In genomic region chr10:90289037-90289436, GRCh38 we compare ENCODE assay signal across 14 cellular contexts.
DNase-seq lines count a peak whose midpoint lies in the region; ATAC-seq and TF ChIP-seq lines count a peak whose summit lies in the region.
"Had no signal": no experiment of that assay in that cellular context is flagged by ENCODE, and none has a peak within 500 bp of the region (broad histone marks: within the 10 kb centered on the region; RNA-seq: fewer than 3 reads in every experiment).

No MANE protein-coding gene starts in this region.

- peaks cover 21% of the 10 kb centered on the region for H3K4me1 Mint-ChIP-seq in endodermal cell
- H3K4me1 Mint-ChIP-seq: naive thymus-derived CD8-positive, alpha-beta T cell had no signal

- intact Hi-C loops in Right ventricle myocardium inferior (cut with DNase I), result no loop called here
- intact Hi-C loops in cardiac septum (cut with DNase I), result no loop called here
- intact Hi-C loops in PC-9 (cut with micrococcal nuclease; ENCODE audit: unreplicated experiment), result no loop called here

- no peak overlapping the region for H3K4me3 ChIP-seq in MM.1S (ENCODE audit: low read length)
- no peak overlapping the region for H3K4me3 ChIP-seq in fibroblast of lung (replicated peaks in 1 of 4; ENCODE audit: control extremely low read depth in 1 of 4, insufficient read depth in 1 of 4, low read depth in 3 of 4, low read length in 4 of 4)
- H3K4me3 ChIP-seq in PC-9, result no peak overlapping the region
- H3K4me3 ChIP-seq in endodermal cell (ENCODE audit: low read length), result no peak overlapping the region
- H3K4me3 ChIP-seq: adrenal gland, spleen had no signal

- no peak overlapping the region for H3K4me3 Mint-ChIP-seq in endodermal cell
- H3K4me3 Mint-ChIP-seq: HFFc6; naive thymus-derived CD8-positive, alpha-beta T cell had no signal

- ATAC-seq in Right ventricle myocardium inferior, result peak; percentile 50
- ATAC-seq: naive thymus-derived CD8-positive, alpha-beta T cell had no signal

- BruUV-seq in PC-9 (replicated peaks; lab: Mats Ljungman, UMichigan), result no TSS peak

- no peaks in the 10 kb centered on the region for H3K9me3 ChIP-seq in MM.1S (replicated peaks; ENCODE audit: insufficient read depth, low read length)
- H3K9me3 ChIP-seq in fibroblast of lung (ENCODE audit: control insufficient read depth, insufficient read depth, low read depth, low read length), result no peaks in the 10 kb centered on the region
- H3K9me3 ChIP-seq in PC-9 (ENCODE audit: insufficient read depth, low read depth), result no peaks in the 10 kb centered on the region
- no peaks in the 10 kb centered on the region for H3K9me3 ChIP-seq in endodermal cell (ENCODE audit: control insufficient read depth, low read length)
- H3K9me3 ChIP-seq: adrenal gland, spleen had no signal

- H3K36me3 Mint-ChIP-seq in endodermal cell (ENCODE audit: low read depth), result no peaks in the 10 kb centered on the region
- H3K36me3 Mint-ChIP-seq: naive thymus-derived CD8-positive, alpha-beta T cell had no signal

- no peaks in the 10 kb centered on the region for H3K9me2 ChIP-seq in MM.1S (replicated peaks; ENCODE audit: insufficient read depth, low read length)
- no peaks in the 10 kb centered on the region for H3K9me2 ChIP-seq in PC-9 (ENCODE audit: insufficient read depth)

- POLR2A ChIA-PET in PC-9 (lab: Charles Lee; ENCODE audit: unreplicated experiment), result no interaction called here

- no peak overlapping the region for H3K27ac Mint-ChIP-seq in endodermal cell
- H3K27ac Mint-ChIP-seq: HFFc6; naive thymus-derived CD8-positive, alpha-beta T cell had no signal

- H3K4me1 ChIP-seq in MM.1S (ENCODE audit: low read length), result 0 out of 2 replicates have a peak, but pooled peaks cover 11% of the 10 kb centered on the region
- peaks cover 5% of the 10 kb centered on the region for H3K4me1 ChIP-seq in fibroblast of lung (ENCODE audit: control insufficient read depth, extremely low read depth, insufficient read depth, low read length)
- H3K4me1 ChIP-seq in PC-9 (replicated peaks; ENCODE audit: insufficient read depth), result no peaks in the 10 kb centered on the region
- no peaks in the 10 kb centered on the region for H3K4me1 ChIP-seq in endodermal cell (ENCODE audit: control insufficient read depth, insufficient read depth, low read length)
- H3K4me1 ChIP-seq: adrenal gland, spleen had no signal

- H3K27me3 ChIP-seq in MM.1S (replicated peaks; ENCODE audit: insufficient read depth, low read length) (no peaks in the 10 kb centered on the region), fibroblast of lung (ENCODE audit: control insufficient read depth, insufficient read depth, low read length) (no peaks in the 10 kb centered on the region), PC-9 (ENCODE audit: insufficient read depth, low read depth) (no peaks in the 10 kb centered on the region), endodermal cell (ENCODE audit: control insufficient read depth, insufficient read depth, low read length, poor library complexity, severe bottlenecking) (no peaks in the 10 kb centered on the region)
- H3K27me3 ChIP-seq: spleen had no signal

- H3K27me3 Mint-ChIP-seq in endodermal cell (ENCODE audit: insufficient read depth), result no peaks in the 10 kb centered on the region

- DNase-seq in Right ventricle myocardium inferior (ENCODE audit: missing footprints) (no peak), cardiac septum (ENCODE audit: low spot score) (no peak), MM.1S (peak; percentile 14), fibroblast of lung (ENCODE audit: low read depth in 2 of 2) (peak; percentile 60 to 78), PC-9 (no peak), NCI-H526 treated with DMSO at 0.1 percent for 48 hours (lab: John Stamatoyannopoulos, UW) (no peak), endodermal cell (no peak), NCI-H510A (lab: John Stamatoyannopoulos, UW) (no peak)
- DNase-seq: naive thymus-derived CD8-positive, alpha-beta T cell; NCI-H1048; spleen had no signal

- no peak overlapping the region for H3K9ac ChIP-seq in MM.1S (ENCODE audit: low read length)
- H3K9ac ChIP-seq in fibroblast of lung (ENCODE audit: insufficient read depth, low read length), result no peak overlapping the region
- H3K9ac ChIP-seq in endodermal cell (ENCODE audit: extremely low read depth, low read length, poor library complexity, severe bottlenecking), result no peak overlapping the region

- H2AFZ ChIP-seq in MM.1S (ENCODE audit: low read length) (no peak overlapping the region), fibroblast of lung (ENCODE audit: low read length) (no peak overlapping the region), PC-9 (no peak overlapping the region)

- no peak for TF ChIP-seq CTCF in MM.1S (IDR thresholded peaks at IDR 0.05; ENCODE audit: low read length)
- no peak for TF ChIP-seq CTCF in fibroblast of lung (conservative IDR thresholded peaks at IDR 0.05 in 1 of 2, IDR thresholded peaks at IDR 0.05 in 1 of 2; ENCODE audit: low read depth in 1 of 2, low read length in 2 of 2)
- TF ChIP-seq CTCF in PC-9 (conservative IDR thresholded peaks at IDR 0.05), result no peak
- no peak for TF ChIP-seq CTCF in endodermal cell (conservative IDR thresholded peaks at IDR 0.05)

- H3K9me3 Mint-ChIP-seq in endodermal cell, result no peaks in the 10 kb centered on the region
- H3K9me3 Mint-ChIP-seq: HFFc6; naive thymus-derived CD8-positive, alpha-beta T cell had no signal

- H3F3A ChIP-seq in MM.1S (ENCODE audit: insufficient read depth, low read length) (no peaks in the 10 kb centered on the region), PC-9 (ENCODE audit: insufficient read depth, low read depth) (no peaks in the 10 kb centered on the region)

- H3K27ac ChIP-seq in MM.1S (ENCODE audit: low read length), result no peak overlapping the region
- H3K27ac ChIP-seq in fibroblast of lung (ENCODE audit: insufficient read depth, low read length), result no peak overlapping the region
- H3K27ac ChIP-seq in PC-9, result no peak overlapping the region
- H3K27ac ChIP-seq in endodermal cell (ENCODE audit: low read depth, low read length), result no peak overlapping the region
- H3K27ac ChIP-seq: HL-60, spleen had no signal

- H3K4me2 ChIP-seq in MM.1S (ENCODE audit: low read depth, low read length), result no peak overlapping the region
- no peak overlapping the region for H3K4me2 ChIP-seq in fibroblast of lung (ENCODE audit: extremely low read depth, insufficient read depth, low read length)
- H3K4me2 ChIP-seq in PC-9, result no peak overlapping the region

- H3K36me3 ChIP-seq in MM.1S (replicated peaks; ENCODE audit: insufficient read depth, low read length) (no peaks in the 10 kb centered on the region), fibroblast of lung (ENCODE audit: control insufficient read depth, insufficient read depth, low read length) (no peaks in the 10 kb centered on the region), PC-9 (ENCODE audit: low read depth) (no peaks in the 10 kb centered on the region), endodermal cell (ENCODE audit: control insufficient read depth, insufficient read depth, low read length) (no peaks in the 10 kb centered on the region)
- H3K36me3 ChIP-seq: adrenal gland, spleen had no signal

- 94 to 100% methylated on average over 1 of the region's 1 CpG for WGBS in endodermal cell (ENCODE audit: insufficient coverage in 1 of 2, insufficient read length in 1 of 2), 2 experiments

- H4K20me1 ChIP-seq in MM.1S (ENCODE audit: insufficient read depth, low read length), result no peaks in the 10 kb centered on the region
- H4K20me1 ChIP-seq in fibroblast of lung (ENCODE audit: control insufficient read depth, extremely low read depth, insufficient read depth, low read length), result no peaks in the 10 kb centered on the region
- H4K20me1 ChIP-seq in PC-9 (ENCODE audit: insufficient read depth), result no peaks in the 10 kb centered on the region

- CTCF ChIA-PET in PC-9 (lab: Charles Lee), result no interaction called here

- H3K79me2 ChIP-seq in MM.1S (ENCODE audit: low read length), result no peaks in the 10 kb centered on the region
- H3K79me2 ChIP-seq in fibroblast of lung (ENCODE audit: control insufficient read depth, insufficient read depth, low read length), result no peaks in the 10 kb centered on the region
- H3K79me2 ChIP-seq in PC-9 (ENCODE audit: low read depth), result no peaks in the 10 kb centered on the region

Comparison
In these comparisons a context has a peak if more than half of its experiments do, and no peak if none do; other contexts are left out.
1. DNase-seq: peak in MM.1S (single experiment) and fibroblast of lung (2 of 2); none in Right ventricle myocardium inferior (single experiment), cardiac septum (single experiment), PC-9 (0 of 2), NCI-H526 treated with DMSO at 0.1 percent for 48 hours (single experiment), endodermal cell (single experiment) and NCI-H510A (single experiment).